Comparison of ENCODE assay signal across 8 cellular contexts in genomic region chrX:48475295-48475694, GRCh38. TPM values are rescaled to one million over a fixed set of nuclear protein-coding genes. Genes with fewer than 3 reads are reported as not detected.
DNase-seq lines count a peak whose midpoint lies in the region; ATAC-seq and TF ChIP-seq lines count a peak whose summit lies in the region.

No MANE protein-coding gene starts in this region.

- in situ Hi-C loops in ACHN (cut with HindIII; ENCODE audit: low pct_ligation_motif_present, low pct_unique_long_range_greater_than_20kb, low sequenced_read_pairs): no loop called here

- no peak for ATAC-seq in activated naive CD8-positive, alpha-beta T cell treated with anti-CD3 and anti-CD28 coated beads, Interleukin-2, amount 50 U/mL, for 24 hours
- ATAC-seq in right lobe of liver: peak; percentile 48 to 64 (median 55)

- H3K36me3 Mint-ChIP-seq in activated naive CD8-positive, alpha-beta T cell treated with anti-CD3 and anti-CD28 coated beads, Interleukin-2, amount 50 U/mL, for 24 hours (ENCODE audit: low read depth): peaks cover 23% of the 10 kb centered on the region

- no peaks in the 10 kb centered on the region for H3K27me3 ChIP-seq in right lobe of liver
- no peaks in the 10 kb centered on the region for H3K27me3 ChIP-seq in vagina

- TF ChIP-seq POLR2A in right lobe of liver (IDR thresholded peaks at IDR 0.05) (no peak), vagina (IDR thresholded peaks at IDR 0.05) (no peak)

- H3K4me1 Mint-ChIP-seq in activated naive CD8-positive, alpha-beta T cell treated with anti-CD3 and anti-CD28 coated beads, Interleukin-2, amount 50 U/mL, for 24 hours: peaks cover 29% of the 10 kb centered on the region

- H3K36me3 ChIP-seq in right lobe of liver: no peaks in the 10 kb centered on the region
- H3K36me3 ChIP-seq in vagina: no peaks in the 10 kb centered on the region

- peak overlapping the region; percentile 91 for H3K4me3 Mint-ChIP-seq in activated naive CD8-positive, alpha-beta T cell treated with anti-CD3 and anti-CD28 coated beads, Interleukin-2, amount 50 U/mL, for 24 hours

- peak overlapping the region; percentile 96 for H3K27ac Mint-ChIP-seq in activated naive CD8-positive, alpha-beta T cell treated with anti-CD3 and anti-CD28 coated beads, Interleukin-2, amount 50 U/mL, for 24 hours

- no peaks in the 10 kb centered on the region for H3K27me3 Mint-ChIP-seq in activated naive CD8-positive, alpha-beta T cell treated with anti-CD3 and anti-CD28 coated beads, Interleukin-2, amount 50 U/mL, for 24 hours

- peaks cover 0 to 9% (median 0%) of the 10 kb centered on the region in 4 donors for H3K4me1 ChIP-seq in right lobe of liver
- peaks cover 8% of the 10 kb centered on the region for H3K4me1 ChIP-seq in vagina

- no peak for TF ChIP-seq CTCF in right lobe of liver (IDR thresholded peaks at IDR 0.05)
- no peak for TF ChIP-seq CTCF in vagina (IDR thresholded peaks at IDR 0.05)

- no peaks in the 10 kb centered on the region for H3K9me3 ChIP-seq in right lobe of liver
- H3K9me3 ChIP-seq in vagina: no peaks in the 10 kb centered on the region

- 24% methylated on average over 5 of the region's 5 CpGs for WGBS in right lobe of liver (ENCODE audit: insufficient coverage, low coverage, low lambda C conversion rate, missing lambda C conversion rate)

- peak; percentile 5 to 12 for DNase-seq in stimulated activated CD4-positive, alpha-beta T cell treated with anti-CD3 and anti-CD28 coated beads, Interleukin-4, amount 100 ng/mL, for 4 hours
- no peak for DNase-seq in stimulated activated CD4-positive, alpha-beta T cell treated with anti-CD3 and anti-CD28 coated beads, Interleukin-2, amount 100 ng/mL, for 48 hours
- DNase-seq in activated naive CD8-positive, alpha-beta T cell treated with anti-CD3 and anti-CD28 coated beads, Interleukin-2, amount 50 U/mL, for 24 hours: peak; percentile 23
- DNase-seq in right lobe of liver (no peak), vagina (ENCODE audit: extremely low spot score in 2 of 2) (no peak), NCI-H510A treated with DMSO at 0.1 percent for 48 hours (lab: John Stamatoyannopoulos, UW) (no peak), ACHN (no peak)
- DNase-seq in activated CD4-positive, CD25-positive, alpha-beta regulatory T cell (lab: John Stamatoyannopoulos, UW): no peak

- H3K9me3 Mint-ChIP-seq in activated naive CD8-positive, alpha-beta T cell treated with anti-CD3 and anti-CD28 coated beads, Interleukin-2, amount 50 U/mL, for 24 hours: no peaks in the 10 kb centered on the region

- H3K4me3 ChIP-seq in right lobe of liver: peak overlapping the region; percentile 44 to 77 (median 73)
- H3K4me3 ChIP-seq in vagina: peak overlapping the region; percentile 70

- H3K27ac ChIP-seq in right lobe of liver (peak overlapping the region; percentile 33 to 63 (median 56)), vagina (peak overlapping the region; percentile 80)

- intact Hi-C loops in right lobe of liver (cut with DNase I) (no loop called here), vagina (cut with DNase I) (no loop called here)

RNA-seq across cellular contexts. Expression of gene FTSJ1, which starts 0.7 kb away (rescaled TPM):
- total RNA-seq in right lobe of liver (10 to 100 TPM in 5 of 6 experiments, 1 to 10 TPM in 1; 9.9 to 30.4 (median 12.5) TPM), vagina (31.7 TPM)

RNA-seq across cellular contexts. Expression of gene SLC38A5, which starts 5.2 kb away (rescaled TPM):
- total RNA-seq in right lobe of liver: 1 to 10 TPM in 1 of 6 experiments, under 1 TPM in 4, not detected in 1; 0.22 to 1.4 (median 0.37) TPM
- 15.5 TPM for total RNA-seq in vagina

RNA-seq across cellular contexts. Expression of gene PORCN, which starts 33.5 kb away (rescaled TPM):
- total RNA-seq in right lobe of liver (1 to 10 TPM; 1.7 to 6.1 (median 1.9) TPM), vagina (15.7 TPM)

RNA-seq across cellular contexts. Expression of gene EBP, which starts 46.3 kb away (rescaled TPM):
- total RNA-seq in right lobe of liver (100 to 1,000 TPM; 150 to 276 (median 225) TPM), vagina (55.2 TPM)

Comparison
In these comparisons a context has a peak if more than half of its experiments do, and no peak if none do; other contexts are left out.
1. DNase-seq: peak in stimulated activated CD4-positive, alpha-beta T cell treated with anti-CD3 and anti-CD28 coated beads, Interleukin-4, amount 100 ng/mL, for 4 hours (2 of 2) and activated naive CD8-positive, alpha-beta T cell treated with anti-CD3 and anti-CD28 coated beads, Interleukin-2, amount 50 U/mL, for 24 hours (single experiment); none in stimulated activated CD4-positive, alpha-beta T cell treated with anti-CD3 and anti-CD28 coated beads, Interleukin-2, amount 100 ng/mL, for 48 hours (0 of 2), right lobe of liver (0 of 3), vagina (0 of 2), NCI-H510A treated with DMSO at 0.1 percent for 48 hours (single experiment), ACHN (single experiment) and activated CD4-positive, CD25-positive, alpha-beta regulatory T cell (0 of 4).